In genomic region chr12:12265571-12266388, GRCh38 we compare ENCODE assay signal across 8 cellular contexts. TPM values are rescaled to one million over a fixed set of nuclear protein-coding genes. Genes with fewer than 3 reads are reported as not detected.
DNase-seq lines count a peak whose midpoint lies in the region; ATAC-seq and TF ChIP-seq lines count a peak whose summit lies in the region.

No MANE protein-coding gene starts in this region.

- peak overlapping the region; percentile 0 to 76 for H3K4me3 ChIP-seq in CD4-positive, alpha-beta memory T cell (ENCODE audit: low read length in 2 of 2)
- H3K4me3 ChIP-seq in neuron (ENCODE audit: low read length): peak overlapping the region; percentile 63

- peaks cover 0 to 2% of the 10 kb centered on the region in 2 donors for H3K36me3 Mint-ChIP-seq in CD4-positive, alpha-beta memory T cell
- peaks cover 8% of the 10 kb centered on the region for H3K36me3 Mint-ChIP-seq in WTC11

- POLR2A ChIA-PET in CD4-positive, alpha-beta memory T cell (lab: Charles Lee; ENCODE audit: partially characterized antibody): interaction anchor here (1.6 to 3.5 kb wide), 2 partner anchors 92 to 720 kb away, joined by 7 to 19 read pairs; partner anchors contain the start of gene BORCS5
- POLR2A ChIA-PET in WTC11 (lab: Charles Lee): interaction anchor here (0.9 to 1.1 kb wide), 3 partner anchors 12 to 20 kb away, joined by 3 to 4 read pairs (median 3); no protein-coding TSS in a partner anchor

- peaks cover 0 to 16% of the 10 kb centered on the region in 2 donors for H3K27me3 Mint-ChIP-seq in CD4-positive, alpha-beta memory T cell
- no peaks in the 10 kb centered on the region for H3K27me3 Mint-ChIP-seq in WTC11 (ENCODE audit: low read depth)

- H3K9me3 Mint-ChIP-seq in CD4-positive, alpha-beta memory T cell: no peaks in the 10 kb centered on the region
- no peaks in the 10 kb centered on the region for H3K9me3 Mint-ChIP-seq in WTC11

- H3K27ac Mint-ChIP-seq in CD4-positive, alpha-beta memory T cell: peak overlapping the region; percentile 3 to 66 (median 42)
- peak overlapping the region; percentile 42 for H3K27ac Mint-ChIP-seq in WTC11

- peaks cover 6% of the 10 kb centered on the region for H3K27me3 ChIP-seq in CD4-positive, alpha-beta memory T cell (ENCODE audit: insufficient read depth, low read length)
- no peaks in the 10 kb centered on the region for H3K27me3 ChIP-seq in neuron (ENCODE audit: insufficient read depth, low read length)

- H3K4me1 Mint-ChIP-seq in CD4-positive, alpha-beta memory T cell: peaks cover 12 to 31% (median 21%) of the 10 kb centered on the region in 4 donors
- H3K4me1 Mint-ChIP-seq in WTC11: peaks cover 34% of the 10 kb centered on the region

- peaks cover 18% of the 10 kb centered on the region for H3K4me1 ChIP-seq in CD4-positive, alpha-beta memory T cell (ENCODE audit: insufficient read depth, low read length)
- H3K4me1 ChIP-seq in neuron (ENCODE audit: insufficient read depth, low read length): peaks cover 19% of the 10 kb centered on the region

- CTCF ChIA-PET in CD4-positive, alpha-beta memory T cell (lab: Charles Lee; ENCODE audit: partially characterized antibody): interaction anchor here (0.7 to 1.3 kb wide), 2 partner anchors 60 to 63 kb away, joined by 3 read pairs; no protein-coding TSS in a partner anchor
- CTCF ChIA-PET in WTC11 (lab: Charles Lee): interaction anchor here (1.0 to 1.4 kb wide), 2 partner anchors 62 to 93 kb away, joined by 3 to 4 read pairs; no protein-coding TSS in a partner anchor

- H3K9me3 ChIP-seq in CD4-positive, alpha-beta memory T cell (ENCODE audit: control insufficient read depth in 1 of 2, low read length in 2 of 2): no peaks in the 10 kb centered on the region
- H3K9me3 ChIP-seq in neuron (ENCODE audit: low read length): peaks cover 3% of the 10 kb centered on the region

- ATAC-seq in WTC11 (no peak), HG02588 (IDR thresholded peaks at IDR 0.05; ENCODE audit: unreplicated experiment) (no peak)
- ATAC-seq in activated CD4-positive, CD25-positive, alpha-beta regulatory T cell treated with anti-CD3 and anti-CD28 coated beads, Interleukin-2, amount 50 U/mL, for 24 hours: no peak

- intact Hi-C loops in CD4-positive, alpha-beta memory T cell (cut with micrococcal nuclease): loop anchor here (2.0 kb wide), 1 partner anchor 61 kb away; no protein-coding TSS in a partner anchor

- peak overlapping the region; percentile 78 for H2AFZ ChIP-seq in neuron (ENCODE audit: low read depth, low read length)

- peak overlapping the region; percentile 32 for H3K27ac ChIP-seq in CD4-positive, alpha-beta memory T cell (ENCODE audit: low read depth, low read length)

- DNase-seq in CD4-positive, alpha-beta memory T cell: peak in 1 of 5 donors; percentile 5
- DNase-seq in HPDE6-E6E7 (ENCODE audit: extremely low spot score): peak; percentile 10
- no peak for DNase-seq in WTC11 (ENCODE audit: low spot score)
- peak; percentile 75 for DNase-seq in fibroblast of peridontal ligament (ENCODE audit: extremely low read depth)
- no peak for DNase-seq in foreskin melanocyte

- no peaks in the 10 kb centered on the region for H3K36me3 ChIP-seq in CD4-positive, alpha-beta memory T cell (ENCODE audit: insufficient read depth, low read length)
- no peaks in the 10 kb centered on the region for H3K36me3 ChIP-seq in neuron (ENCODE audit: insufficient read depth, low read length)

- TF ChIP-seq CTCF in WTC11 (IDR thresholded peaks at IDR 0.05): no peak

- peak overlapping the region; percentile 85 to 91 (median 90) for H3K4me3 Mint-ChIP-seq in CD4-positive, alpha-beta memory T cell
- H3K4me3 Mint-ChIP-seq in WTC11: peak overlapping the region; percentile 87

TF ChIP-seq in WTC11, 78 proteins besides CTCF, POLR2A, EP300 and RAD21:
- TF ChIP-seq MAX (CRISPR knock-in tag; IDR thresholded peaks at IDR 0.05): no peak
- TF ChIP-seq ATF1 (CRISPR knock-in tag; IDR thresholded peaks at IDR 0.05): no peak
- TF ChIP-seq ELF4 (CRISPR knock-in tag; IDR thresholded peaks at IDR 0.05; ENCODE audit: low read depth): no peak

RNA-seq across cellular contexts. Expression of gene LRP6, which starts 1.1 kb away (rescaled TPM):
- 1 to 10 TPM; 3.9 to 4.0 TPM for total RNA-seq in CD4-positive, alpha-beta memory T cell
- polyA plus RNA-seq in CD4-positive, alpha-beta memory T cell: 1 to 10 TPM in 1 of 2 donors, under 1 TPM in 1; 0.45 to 1.9 TPM
- 61.9 to 72.8 TPM (median 68.8 TPM) in 3 replicates for total RNA-seq in WTC11 (2021)

Comparison
In these comparisons a context has a peak if more than half of its experiments do, and no peak if none do; other contexts are left out.
1. DNase-seq: peak in HPDE6-E6E7 (single experiment) and fibroblast of peridontal ligament (single experiment); none in WTC11 (single experiment) and foreskin melanocyte (single experiment).
2. RNA of gene LRP6, which starts 1.1 kb away (total RNA-seq): 61.9 to 72.8 TPM in WTC11; 3.9 to 4.0 TPM in CD4-positive, alpha-beta memory T cell; every median in the first group is over 10 times any median in the second.